11 cellular contexts compared by ENCODE assay signal in the genomic region with DNA sequence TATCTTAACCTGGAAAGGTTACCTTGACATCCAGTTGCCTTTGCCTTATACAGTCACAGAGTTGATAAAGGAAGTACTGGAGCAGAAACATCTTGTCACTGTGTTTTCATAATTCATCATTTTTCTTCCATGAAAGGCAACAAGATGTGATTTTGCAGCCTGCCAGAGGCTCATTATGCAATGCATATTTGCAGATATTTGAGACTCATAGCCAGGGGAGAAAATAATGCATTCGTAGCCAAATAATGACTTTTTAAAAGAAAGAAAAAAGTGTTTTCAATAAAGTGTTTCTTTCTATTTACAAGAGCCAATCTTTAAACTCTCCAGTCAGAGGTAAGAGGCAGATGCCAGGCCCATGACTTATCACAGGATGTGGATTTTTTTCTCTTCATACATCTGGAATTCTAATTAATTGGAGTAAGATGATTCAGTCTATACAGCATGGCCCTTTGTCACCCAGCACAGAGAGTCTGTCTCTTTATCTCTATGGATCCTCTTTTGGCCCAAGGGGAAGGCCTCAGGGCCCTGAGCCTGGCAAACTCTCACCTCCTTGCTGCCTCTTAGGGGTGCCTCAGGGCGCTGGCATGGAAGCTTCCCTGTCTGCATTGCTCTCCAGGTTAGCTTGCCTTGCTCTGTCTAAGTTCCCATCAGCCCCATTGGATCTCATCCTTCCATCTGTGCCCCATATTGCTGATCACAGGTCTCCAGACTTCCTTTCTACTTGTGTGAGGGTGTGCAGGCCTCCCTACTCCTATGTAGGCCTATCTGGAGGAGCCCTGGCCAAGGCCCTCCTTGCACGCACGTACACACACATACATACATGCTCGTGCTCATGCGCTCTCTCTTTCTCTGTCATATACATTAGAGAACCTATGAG.
DNase-seq lines count a peak whose midpoint lies in the region; ATAC-seq, FAIRE-seq and TF ChIP-seq lines count a peak whose summit lies in the region.
"Had no signal": no experiment of that assay in that cellular context is flagged by ENCODE, and none has a peak within 500 bp of the region (broad histone marks: within the 10 kb centered on the region; RNA-seq: fewer than 3 reads in every experiment).

No MANE protein-coding gene starts in this region.

- no peak overlapping the region for H3K4me3 ChIP-seq in cardiac fibroblast (replicated peaks in 1 of 2; ENCODE audit: low read depth in 2 of 2, low read length in 2 of 2)

- DNase-seq in LHCN-M2 (ENCODE audit: low read depth) (peak; percentile 61), cardiac fibroblast (ENCODE audit: low read depth in 2 of 2) (peak; percentile 34 to 70), hepatic stellate cell (ENCODE audit: low spot score) (peak; percentile 34), urothelium cell line (ENCODE audit: low spot score) (peak; percentile 12)
- no peak for DNase-seq in activated CD4-positive, CD25-positive, alpha-beta regulatory T cell (lab: John Stamatoyannopoulos, UW)
- DNase-seq: activated CD4-positive, alpha-beta T cell treated with anti-CD3 and anti-CD28 coated beads for 1 hour; activated naive CD8-positive, alpha-beta T cell treated with anti-CD3 and anti-CD28 coated beads, Interleukin-2, amount 10 ng/mL, durations not matched to agents 7 days and 5 days; GDM1; NCI-H1694 had no signal

- no peak for TF ChIP-seq CTCF in cardiac fibroblast (IDR thresholded peaks at IDR 0.05; ENCODE audit: low read depth, low read length)

- ATAC-seq in HG03095 (IDR thresholded peaks at IDR 0.05; ENCODE audit: unreplicated experiment) = no peak
- ATAC-seq in GM18861 (IDR thresholded peaks at IDR 0.05; ENCODE audit: unreplicated experiment) = no peak

- FAIRE-seq in urothelium cell line (lab: Jason Lieb, UNC) = no peak

Comparison
In these comparisons a context has a peak if more than half of its experiments do, and no peak if none do; other contexts are left out.
1. DNase-seq: peak in LHCN-M2 (single experiment), cardiac fibroblast (2 of 2), hepatic stellate cell (single experiment) and urothelium cell line (single experiment); none in activated CD4-positive, CD25-positive, alpha-beta regulatory T cell (0 of 4).